20 cellular contexts compared by ENCODE assay signal in the genomic region with DNA sequence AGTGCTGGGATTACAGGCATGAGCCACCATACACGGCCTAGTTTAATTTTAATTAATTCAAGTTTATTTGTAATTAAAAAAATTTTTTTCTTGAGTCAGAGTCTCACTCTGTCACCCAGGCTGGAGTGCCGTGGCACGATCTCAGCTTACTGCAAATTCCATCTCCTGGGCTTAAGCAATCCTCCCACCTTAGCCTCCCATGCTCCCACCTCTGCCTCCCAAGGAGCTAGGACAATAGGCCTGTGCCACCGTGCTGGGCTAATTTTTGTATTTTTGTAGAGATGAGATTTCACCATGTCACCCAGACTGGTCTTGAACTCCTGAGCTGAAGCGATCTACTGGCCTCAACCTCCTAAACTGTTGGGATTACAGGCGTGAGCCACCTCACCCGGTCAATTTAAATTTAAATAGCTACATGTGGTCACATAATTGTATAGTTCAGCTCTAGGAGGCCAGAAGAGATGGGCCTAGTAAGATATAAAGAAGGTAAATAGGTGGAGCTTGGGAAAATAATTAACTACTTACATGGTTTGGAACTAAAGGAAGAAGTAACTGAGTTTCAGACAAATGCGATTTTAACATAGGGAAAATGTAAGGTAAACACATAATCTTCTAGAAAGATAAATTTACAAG.
A peak's percentile ranks its signal among the peaks of the same experiment; 100 is the strongest.
DNase-seq lines count a peak whose midpoint lies in the region; ATAC-seq, FAIRE-seq and TF ChIP-seq lines count a peak whose summit lies in the region.
"Had no signal": no experiment of that assay in that cellular context is flagged by ENCODE, and none has a peak within 500 bp of the region (broad histone marks: within the 10 kb centered on the region; RNA-seq: fewer than 3 reads in every experiment).

No MANE protein-coding gene starts in this region.

- TF ChIP-seq CTCF in GM23338 (conservative IDR thresholded peaks at IDR 0.05; ENCODE audit: low read depth in 2 of 2): no peak
- no peak for TF ChIP-seq CTCF in astrocyte (IDR thresholded peaks at IDR 0.05; ENCODE audit: insufficient read depth, low read depth, low read length)
- no peak for TF ChIP-seq CTCF in pancreas (IDR thresholded peaks at IDR 0.05)
- no peak for TF ChIP-seq CTCF in lower leg skin (IDR thresholded peaks at IDR 0.05)
- no peak for TF ChIP-seq CTCF in OCI-LY7 (conservative IDR thresholded peaks at IDR 0.05; ENCODE audit: low read length)

- FAIRE-seq in astrocyte (lab: Jason Lieb, UNC) (no peak), pancreas (lab: Jason Lieb, UNC) (peak; percentile 64)
- FAIRE-seq: A204.1, GM18507, HTR-8/SVneo, K562 had no signal

- peaks cover 27% of the 10 kb centered on the region for H3K4me1 Mint-ChIP-seq in GM23338
- peaks cover 47% of the 10 kb centered on the region for H3K4me1 Mint-ChIP-seq in astrocyte (ENCODE audit: low read depth, unreplicated experiment)

- no peak overlapping the region for H3K14ac ChIP-seq in mesenchymal stem cell (ENCODE audit: low read length in 2 of 2)

- no peaks in the 10 kb centered on the region for H3K79me2 ChIP-seq in GM23338 (replicated peaks; ENCODE audit: insufficient read depth)
- no peaks in the 10 kb centered on the region for H3K79me2 ChIP-seq in astrocyte (ENCODE audit: insufficient read depth, low read length)
- no peaks in the 10 kb centered on the region for H3K79me2 ChIP-seq in OCI-LY7 (ENCODE audit: insufficient read depth, low read depth, low read length)

- H3K9me2 ChIP-seq in GM23338 (ENCODE audit: insufficient read depth): 0 out of 2 replicates have a peak, but pooled peaks cover 3% of the 10 kb centered on the region
- no peaks in the 10 kb centered on the region for H3K9me2 ChIP-seq in OCI-LY7 (ENCODE audit: insufficient read depth, low read length)

- H4K20me1 ChIP-seq in GM23338 (replicated peaks; ENCODE audit: insufficient read depth) (no peaks in the 10 kb centered on the region), astrocyte (ENCODE audit: insufficient read depth, low read length) (no peaks in the 10 kb centered on the region), OCI-LY7 (ENCODE audit: insufficient read depth, low read length) (no peaks in the 10 kb centered on the region)

- no peaks in the 10 kb centered on the region for H3K36me3 Mint-ChIP-seq in GM23338 (ENCODE audit: low read depth)
- H3K36me3 Mint-ChIP-seq in astrocyte (ENCODE audit: low read depth, unreplicated experiment): no peaks in the 10 kb centered on the region

- DNase-seq in GM23338 (ENCODE audit: low spot score): no peak
- no peak for DNase-seq in astrocyte (ENCODE audit: low read depth)
- no peak for DNase-seq in mesenchymal stem cell
- DNase-seq in pancreas: no peak
- DNase-seq in T-helper 9 cell: no peak
- no peak for DNase-seq in lower leg skin (ENCODE audit: low spot score in 2 of 2)
- DNase-seq in UCSD-AML1 (lab: John Stamatoyannopoulos, UW; ENCODE audit: unreplicated experiment): no peak
- DNase-seq in OCI-LY7 (ENCODE audit: low spot score): no peak
- DNase-seq: DMS53; NCI-H146; NCI-H2227 treated with DMSO at 0.1 percent for 48 hours; NCI-H526; NK-92 treated with Interleukin-12 subunit alpha and Interleukin-12 subunit beta, amount 100 ng/mL, for 24 hours; SHP77 had no signal

- no peak overlapping the region for H3K23ac ChIP-seq in mesenchymal stem cell (ENCODE audit: low read length in 2 of 2)

- H2BK5ac ChIP-seq in mesenchymal stem cell (ENCODE audit: low read depth, low read length, poor library complexity, severe bottlenecking): no peak overlapping the region

- H3K27ac ChIP-seq in GM23338 (ENCODE audit: low read depth) (no peak overlapping the region), astrocyte (ENCODE audit: low read depth, low read length) (no peak overlapping the region), mesenchymal stem cell (ENCODE audit: low read length, poor library complexity, severe bottlenecking) (no peak overlapping the region), pancreas (peak overlapping the region in 1 of 4 donors; percentile 30), OCI-LY7 (ENCODE audit: low read depth, low read length, poor library complexity, severe bottlenecking) (no peak overlapping the region)
- H3K27ac ChIP-seq: C4-2B, PC-9 had no signal

- H3K4me3 ChIP-seq in GM23338 (no peak overlapping the region), astrocyte (ENCODE audit: insufficient read depth, low read depth, low read length) (no peak overlapping the region), mesenchymal stem cell (ENCODE audit: insufficient read depth in 1 of 2, low read depth in 1 of 2, low read length in 2 of 2) (no peak overlapping the region), pancreas (no peak overlapping the region), lower leg skin (ENCODE audit: low read depth, poor library complexity, severe bottlenecking) (no peak overlapping the region), OCI-LY7 (ENCODE audit: low read depth, low read length, poor library complexity, severe bottlenecking) (no peak overlapping the region)
- H3K4me3 ChIP-seq: K562, PC-9 had no signal

- WGBS in mesenchymal stem cell: 98% methylated on average over 6 of the region's 8 CpGs
- WGBS in pancreas, 2 donors: 81 to 82% methylated on average over 8 of the region's 8 CpGs
- 81 to 85% methylated on average over 8 of the region's 8 CpGs for WGBS in lower leg skin, 2 donors

- POLR2A ChIA-PET in OCI-LY7 (lab: Charles Lee): no interaction called here

- H3K27ac Mint-ChIP-seq in GM23338: peak overlapping the region; percentile 92
- H3K27ac Mint-ChIP-seq in astrocyte (ENCODE audit: unreplicated experiment): peak overlapping the region; percentile 84

- H3K9me3 ChIP-seq in astrocyte (ENCODE audit: insufficient read depth, low read depth, low read length): no peaks in the 10 kb centered on the region
- no peaks in the 10 kb centered on the region for H3K9me3 ChIP-seq in mesenchymal stem cell (ENCODE audit: control insufficient read depth, low read length)
- H3K9me3 ChIP-seq in pancreas: no peaks in the 10 kb centered on the region
- H3K9me3 ChIP-seq in OCI-LY7 (ENCODE audit: low read length): no peaks in the 10 kb centered on the region

- H3K36me3 ChIP-seq in GM23338 (ENCODE audit: insufficient read depth): no peaks in the 10 kb centered on the region
- H3K36me3 ChIP-seq in astrocyte (ENCODE audit: insufficient read depth, low read length): no peaks in the 10 kb centered on the region
- H3K36me3 ChIP-seq in mesenchymal stem cell (ENCODE audit: control insufficient read depth in 1 of 2, insufficient read depth in 2 of 2, low read depth in 1 of 2, low read length in 2 of 2): no peaks in the 10 kb centered on the region
- H3K36me3 ChIP-seq in pancreas: no peaks in the 10 kb centered on the region
- H3K36me3 ChIP-seq in OCI-LY7 (ENCODE audit: insufficient read depth, low read length): no peaks in the 10 kb centered on the region

- no peak overlapping the region for H3K4me2 ChIP-seq in GM23338
- H3K4me2 ChIP-seq in astrocyte (ENCODE audit: low read length): no peak overlapping the region
- H3K4me2 ChIP-seq in mesenchymal stem cell (ENCODE audit: low read length, poor library complexity, severe bottlenecking): no peak overlapping the region
- no peak overlapping the region for H3K4me2 ChIP-seq in OCI-LY7 (ENCODE audit: low read length)
- H3K4me2 ChIP-seq: PC-9 had no signal

- peak overlapping the region; percentile 25 for H2AK5ac ChIP-seq in mesenchymal stem cell (ENCODE audit: low read length, severe bottlenecking)

- H2AFZ ChIP-seq in GM23338: no peak overlapping the region
- no peak overlapping the region for H2AFZ ChIP-seq in astrocyte (ENCODE audit: low read depth, low read length)
- no peak overlapping the region for H2AFZ ChIP-seq in mesenchymal stem cell (ENCODE audit: low read depth, low read length)
- H2AFZ ChIP-seq in OCI-LY7 (ENCODE audit: low read length): no peak overlapping the region
- H2AFZ ChIP-seq: PC-9 had no signal

- H3K9ac ChIP-seq in astrocyte (ENCODE audit: low read length) (no peak overlapping the region), mesenchymal stem cell (ENCODE audit: low read length) (no peak overlapping the region)

- intact Hi-C loops in pancreas (cut with DNase I): no loop called here
- intact Hi-C loops in lower leg skin (cut with DNase I; ENCODE audit: low total_unique reads): no loop called here
- intact Hi-C loops in OCI-LY7 (cut with micrococcal nuclease; ENCODE audit: unreplicated experiment): no loop called here

- H2BK120ac ChIP-seq in mesenchymal stem cell (ENCODE audit: low read depth, low read length): no peak overlapping the region

- no TSS peak for BruUV-seq in OCI-LY7 (replicated peaks; lab: Mats Ljungman, UMichigan)

- H3K27me3 Mint-ChIP-seq in GM23338 (ENCODE audit: insufficient read depth, low read depth, poor library complexity): no peaks in the 10 kb centered on the region
- no peaks in the 10 kb centered on the region for H3K27me3 Mint-ChIP-seq in astrocyte (ENCODE audit: low read depth, unreplicated experiment)

- H3K4me3 Mint-ChIP-seq in GM23338 (no peak overlapping the region), astrocyte (ENCODE audit: unreplicated experiment) (no peak overlapping the region)

- H3K18ac ChIP-seq in mesenchymal stem cell (ENCODE audit: low read depth in 1 of 2, low read length in 2 of 2): no peak overlapping the region

- H2BK12ac ChIP-seq in mesenchymal stem cell (ENCODE audit: low read length in 2 of 2): peak overlapping the region; percentile 34 to 51

- no peak overlapping the region for H2BK15ac ChIP-seq in mesenchymal stem cell (ENCODE audit: low read depth, poor library complexity, severe bottlenecking)

- H3K9me3 Mint-ChIP-seq in GM23338: no peaks in the 10 kb centered on the region
- no peaks in the 10 kb centered on the region for H3K9me3 Mint-ChIP-seq in astrocyte (ENCODE audit: unreplicated experiment)

- H3K27me3 ChIP-seq in GM23338 (ENCODE audit: insufficient read depth) (no peaks in the 10 kb centered on the region), astrocyte (ENCODE audit: insufficient read depth, low read length) (no peaks in the 10 kb centered on the region), mesenchymal stem cell (ENCODE audit: control insufficient read depth in 1 of 2, insufficient read depth in 1 of 2, low read length in 2 of 2) (no peaks in the 10 kb centered on the region), pancreas (no peaks in the 10 kb centered on the region)

- no peaks in the 10 kb centered on the region for H3F3A ChIP-seq in GM23338 (replicated peaks; ENCODE audit: low read depth)

- no peak overlapping the region for H4K8ac ChIP-seq in mesenchymal stem cell (ENCODE audit: low read length)

- no peak for ATAC-seq in GM23338
- ATAC-seq in pancreas: no peak
- ATAC-seq: K562 had no signal

- H3K4ac ChIP-seq in mesenchymal stem cell (ENCODE audit: low read depth in 1 of 2, low read length in 2 of 2): no peak overlapping the region

- peaks cover 8% of the 10 kb centered on the region; the same call in 1 of the 2 replicates for H3K4me1 ChIP-seq in GM23338 (ENCODE audit: insufficient read depth)
- peaks cover 25% of the 10 kb centered on the region for H3K4me1 ChIP-seq in astrocyte (ENCODE audit: insufficient read depth, low read length)
- peaks cover 5% of the 10 kb centered on the region for H3K4me1 ChIP-seq in mesenchymal stem cell (ENCODE audit: control insufficient read depth, insufficient read depth, low read depth, low read length)
- H3K4me1 ChIP-seq in pancreas: peaks cover 42 to 60% (median 60%) of the 10 kb centered on the region in 3 donors
- H3K4me1 ChIP-seq in OCI-LY7 (ENCODE audit: insufficient read depth, low read length, poor library complexity, severe bottlenecking): no peaks in the 10 kb centered on the region

- no peak for TF ChIP-seq POLR2A in lower leg skin (IDR thresholded peaks at IDR 0.05)

- no peaks in the 10 kb centered on the region for H3K79me1 ChIP-seq in mesenchymal stem cell (replicated peaks; ENCODE audit: low read length, poor library complexity, severe bottlenecking)

- no peak overlapping the region for H4K91ac ChIP-seq in mesenchymal stem cell (ENCODE audit: low read length)

- CTCF ChIA-PET in OCI-LY7 (lab: Charles Lee; ENCODE audit: unreplicated experiment): no interaction called here
